ENCODE assay signal across 1 cellular context in the genomic region with DNA sequence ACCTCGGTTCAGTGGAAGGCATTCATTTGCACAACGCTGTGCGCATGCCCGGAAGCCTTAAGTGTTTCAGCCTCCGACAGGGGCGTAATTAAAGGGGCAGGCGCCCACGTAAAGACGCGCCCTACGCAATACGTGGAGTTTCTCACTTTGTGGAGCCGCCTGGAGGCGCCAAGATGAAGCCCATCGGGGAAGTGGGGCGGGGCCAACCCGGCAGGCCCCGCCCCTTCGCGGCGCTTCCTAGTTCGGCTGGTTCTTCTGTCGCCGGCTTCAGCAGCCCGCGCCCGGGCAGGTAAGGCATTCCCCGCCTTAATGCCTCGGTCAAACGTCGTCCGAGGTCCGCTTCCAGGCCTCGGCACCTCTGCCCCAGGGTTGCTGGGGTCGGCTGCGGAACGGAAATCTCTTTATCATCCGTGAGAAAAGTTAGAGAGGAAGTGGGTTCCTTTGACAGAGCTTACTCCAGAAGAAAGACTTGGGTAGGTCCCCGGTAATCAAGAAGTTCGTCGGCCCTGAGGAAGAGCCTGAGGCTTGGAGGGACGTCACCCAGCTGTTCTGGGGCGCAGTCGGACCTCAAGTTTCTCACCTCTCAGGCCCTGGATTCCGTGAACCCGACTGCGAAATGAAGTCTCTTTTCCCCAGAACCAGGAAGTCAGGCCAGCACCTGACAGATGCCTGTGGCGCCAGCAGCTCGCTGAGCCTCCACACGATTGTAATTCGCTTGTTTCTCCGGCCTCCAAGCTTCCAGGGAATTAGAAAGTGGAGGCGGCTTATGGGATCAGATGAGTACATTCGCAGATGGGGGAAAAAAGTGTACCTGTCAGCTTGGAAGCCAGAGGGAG.
TF ChIP-seq lines count a peak whose summit lies in the region.

A gene (plus strand): TSS at position 224 of the 836 bp plus-strand sequence. CDS start 9,161 bp downstream, outside the sequence.
A gene with protein sequence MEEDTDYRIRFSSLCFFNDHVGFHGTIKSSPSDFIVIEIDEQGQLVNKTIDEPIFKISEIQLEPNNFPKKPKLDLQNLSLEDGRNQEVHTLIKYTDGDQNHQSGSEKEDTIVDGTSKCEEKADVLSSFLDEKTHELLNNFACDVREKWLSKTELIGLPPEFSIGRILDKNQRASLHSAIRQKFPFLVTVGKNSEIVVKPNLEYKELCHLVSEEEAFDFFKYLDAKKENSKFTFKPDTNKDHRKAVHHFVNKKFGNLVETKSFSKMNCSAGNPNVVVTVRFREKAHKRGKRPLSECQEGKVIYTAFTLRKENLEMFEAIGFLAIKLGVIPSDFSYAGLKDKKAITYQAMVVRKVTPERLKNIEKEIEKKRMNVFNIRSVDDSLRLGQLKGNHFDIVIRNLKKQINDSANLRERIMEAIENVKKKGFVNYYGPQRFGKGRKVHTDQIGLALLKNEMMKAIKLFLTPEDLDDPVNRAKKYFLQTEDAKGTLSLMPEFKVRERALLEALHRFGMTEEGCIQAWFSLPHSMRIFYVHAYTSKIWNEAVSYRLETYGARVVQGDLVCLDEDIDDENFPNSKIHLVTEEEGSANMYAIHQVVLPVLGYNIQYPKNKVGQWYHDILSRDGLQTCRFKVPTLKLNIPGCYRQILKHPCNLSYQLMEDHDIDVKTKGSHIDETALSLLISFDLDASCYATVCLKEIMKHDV (minus strand): TSS at position 63 of the 836 bp plus-strand sequence. CDS start 3,545 bp downstream, outside the sequence.

TF ChIP-seq in A549, 52 proteins besides CTCF, POLR2A, EP300 and RAD21 (continued from another document):
- TF ChIP-seq, protein P1, sequence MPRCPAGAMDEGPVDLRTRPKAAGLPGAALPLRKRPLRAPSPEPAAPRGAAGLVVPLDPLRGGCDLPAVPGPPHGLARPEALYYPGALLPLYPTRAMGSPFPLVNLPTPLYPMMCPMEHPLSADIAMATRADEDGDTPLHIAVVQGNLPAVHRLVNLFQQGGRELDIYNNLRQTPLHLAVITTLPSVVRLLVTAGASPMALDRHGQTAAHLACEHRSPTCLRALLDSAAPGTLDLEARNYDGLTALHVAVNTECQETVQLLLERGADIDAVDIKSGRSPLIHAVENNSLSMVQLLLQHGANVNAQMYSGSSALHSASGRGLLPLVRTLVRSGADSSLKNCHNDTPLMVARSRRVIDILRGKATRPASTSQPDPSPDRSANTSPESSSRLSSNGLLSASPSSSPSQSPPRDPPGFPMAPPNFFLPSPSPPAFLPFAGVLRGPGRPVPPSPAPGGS (IDR thresholded peaks at IDR 0.05), result peak; percentile 33; the same call in 1 of the 3 replicates
- TF ChIP-seq ZSCAN20 (CRISPR knock-in tag; IDR thresholded peaks at IDR 0.05) (no peak), PHF8 (IDR thresholded peaks at IDR 0.05; ENCODE audit: borderline replicate concordance, low read depth) (peak; percentile 63; the same call in 1 of the 2 replicates), CEBPB (IDR thresholded peaks at IDR 0.05) (peak in 1 of 2 experiments; percentile 38; a peak in 1 of 4 replicates), POLR2AphosphoS2 (conservative IDR thresholded peaks at IDR 0.05; ENCODE audit: low read length) (no peak), GATA3 (IDR thresholded peaks at IDR 0.05; ENCODE audit: borderline replicate concordance) (no peak)
- TF ChIP-seq, protein P2, sequence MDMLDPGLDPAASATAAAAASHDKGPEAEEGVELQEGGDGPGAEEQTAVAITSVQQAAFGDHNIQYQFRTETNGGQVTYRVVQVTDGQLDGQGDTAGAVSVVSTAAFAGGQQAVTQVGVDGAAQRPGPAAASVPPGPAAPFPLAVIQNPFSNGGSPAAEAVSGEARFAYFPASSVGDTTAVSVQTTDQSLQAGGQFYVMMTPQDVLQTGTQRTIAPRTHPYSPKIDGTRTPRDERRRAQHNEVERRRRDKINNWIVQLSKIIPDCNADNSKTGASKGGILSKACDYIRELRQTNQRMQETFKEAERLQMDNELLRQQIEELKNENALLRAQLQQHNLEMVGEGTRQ (IDR thresholded peaks at IDR 0.05), result no peak
- TF ChIP-seq, protein P3, sequence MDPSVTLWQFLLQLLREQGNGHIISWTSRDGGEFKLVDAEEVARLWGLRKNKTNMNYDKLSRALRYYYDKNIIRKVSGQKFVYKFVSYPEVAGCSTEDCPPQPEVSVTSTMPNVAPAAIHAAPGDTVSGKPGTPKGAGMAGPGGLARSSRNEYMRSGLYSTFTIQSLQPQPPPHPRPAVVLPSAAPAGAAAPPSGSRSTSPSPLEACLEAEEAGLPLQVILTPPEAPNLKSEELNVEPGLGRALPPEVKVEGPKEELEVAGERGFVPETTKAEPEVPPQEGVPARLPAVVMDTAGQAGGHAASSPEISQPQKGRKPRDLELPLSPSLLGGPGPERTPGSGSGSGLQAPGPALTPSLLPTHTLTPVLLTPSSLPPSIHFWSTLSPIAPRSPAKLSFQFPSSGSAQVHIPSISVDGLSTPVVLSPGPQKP (IDR thresholded peaks at IDR 0.05; ENCODE audit: low read depth, low read length), result no peak
